8 cellular contexts compared by ENCODE assay signal in genomic region chr6:13012977-13013680, GRCh38.
A peak's percentile ranks its signal among the peaks of the same experiment; 100 is the strongest.
DNase-seq lines count a peak whose midpoint lies in the region; ATAC-seq lines count a peak whose summit lies in the region.

No MANE protein-coding gene starts in this region.

- peaks cover 8 to 16% (median 13%) of the 10 kb centered on the region in 10 experiments; a peak in 17 of 20 replicates for H3K4me1 ChIP-seq in BLaER1 treated with 17β-estradiol and CSF1 and Interleukin-3, amounts not matched to agents 10 nM and 100 nM
- H3K4me1 ChIP-seq in ectodermal cell (ENCODE audit: control insufficient read depth, insufficient read depth, low read length), result peaks cover 9% of the 10 kb centered on the region
- peaks cover 3 to 7% of the 10 kb centered on the region in 2 donors for H3K4me1 ChIP-seq in mucosa of rectum (ENCODE audit: control insufficient read depth in 2 of 2, insufficient read depth in 2 of 2, low read length in 2 of 2)
- peaks cover 0 to 2% of the 10 kb centered on the region in 2 donors for H3K4me1 ChIP-seq in aorta (ENCODE audit: control insufficient read depth in 1 of 2, insufficient read depth in 2 of 2, low read length in 2 of 2)

- H3K4me3 ChIP-seq in BLaER1 treated with 17β-estradiol and CSF1 and Interleukin-3, amounts not matched to agents 10 nM and 100 nM, result peak overlapping the region; percentile 57 to 76 (median 68)
- H3K4me3 ChIP-seq in ectodermal cell (ENCODE audit: insufficient read depth, low read depth, low read length) (peak overlapping the region; percentile 50), mucosa of rectum (ENCODE audit: low read length in 2 of 2) (peak overlapping the region; percentile 43 to 60), aorta (ENCODE audit: low read length in 2 of 2) (peak overlapping the region; percentile 76 to 96)

- no peak overlapping the region for H3K27ac ChIP-seq in BLaER1 treated with 17β-estradiol and CSF1 and Interleukin-3, amounts not matched to agents 10 nM and 100 nM
- no peak overlapping the region for H3K27ac ChIP-seq in ectodermal cell (ENCODE audit: insufficient read depth, low read depth, low read length, poor library complexity, severe bottlenecking)
- no peak overlapping the region for H3K27ac ChIP-seq in mucosa of rectum (ENCODE audit: low read depth in 2 of 2, low read length in 2 of 2)
- peak overlapping the region; percentile 24 to 70 for H3K27ac ChIP-seq in aorta (ENCODE audit: low read depth in 1 of 2, low read length in 2 of 2)

- peak; percentile 9 for ATAC-seq in aorta (ENCODE audit: low FRiP score)
- ATAC-seq in GM19467 (IDR thresholded peaks at IDR 0.05; ENCODE audit: unreplicated experiment), result no peak
- no peak for ATAC-seq in GM19395 (IDR thresholded peaks at IDR 0.05; ENCODE audit: unreplicated experiment)
- ATAC-seq in GM21619 (IDR thresholded peaks at IDR 0.05; ENCODE audit: unreplicated experiment), result no peak

- peak overlapping the region; percentile 90 to 98 (median 97) for H3K4me2 ChIP-seq in BLaER1 treated with 17β-estradiol and CSF1 and Interleukin-3, amounts not matched to agents 10 nM and 100 nM

- peak; percentile 91 for DNase-seq in NCI-H146 (lab: John Stamatoyannopoulos, UW)
- peak; percentile 54 to 84 for DNase-seq in aorta

- H3K27me3 ChIP-seq in BLaER1 treated with 17β-estradiol and CSF1 and Interleukin-3, amounts not matched to agents 10 nM and 100 nM, result peaks cover 36 to 51% (median 48%) of the 10 kb centered on the region in 11 experiments
- H3K27me3 ChIP-seq in ectodermal cell (ENCODE audit: control insufficient read depth, insufficient read depth, low read length, poor library complexity, severe bottlenecking), result peaks cover 61% of the 10 kb centered on the region
- H3K27me3 ChIP-seq in mucosa of rectum (ENCODE audit: control insufficient read depth in 2 of 2, insufficient read depth in 2 of 2, low read length in 2 of 2), result peaks cover 13 to 43% of the 10 kb centered on the region in 2 donors
- H3K27me3 ChIP-seq in aorta (ENCODE audit: control insufficient read depth in 1 of 2, insufficient read depth in 2 of 2, low read length in 1 of 2), result no peaks in the 10 kb centered on the region

- H3K36me3 ChIP-seq in BLaER1 treated with 17β-estradiol and CSF1 and Interleukin-3, amounts not matched to agents 10 nM and 100 nM, result no peaks in the 10 kb centered on the region
- H3K36me3 ChIP-seq in ectodermal cell (ENCODE audit: control insufficient read depth, insufficient read depth, low read length) (no peaks in the 10 kb centered on the region), mucosa of rectum (ENCODE audit: control insufficient read depth in 2 of 2, insufficient read depth in 2 of 2, low read length in 2 of 2) (no peaks in the 10 kb centered on the region), aorta (ENCODE audit: control insufficient read depth in 1 of 2, insufficient read depth in 2 of 2, low read length in 1 of 2) (no peaks in the 10 kb centered on the region)

- WGBS in ectodermal cell, 2 experiments, result 7% methylated on average over 21 of the region's 21 CpGs
- 6% methylated on average over 21 of the region's 21 CpGs for WGBS in aorta, 2 donors

- no peaks in the 10 kb centered on the region for H3K9me3 ChIP-seq in BLaER1 treated with 17β-estradiol and CSF1 and Interleukin-3, amounts not matched to agents 10 nM and 100 nM (replicated peaks in 1 of 11)
- H3K9me3 ChIP-seq in ectodermal cell (ENCODE audit: control insufficient read depth, low read length), result no peaks in the 10 kb centered on the region
- no peaks in the 10 kb centered on the region for H3K9me3 ChIP-seq in mucosa of rectum (ENCODE audit: control insufficient read depth in 2 of 2, low read length in 2 of 2)
- no peaks in the 10 kb centered on the region for H3K9me3 ChIP-seq in aorta (ENCODE audit: control insufficient read depth, low read length)

- H3K9ac ChIP-seq in BLaER1 treated with 17β-estradiol and CSF1 and Interleukin-3, amounts not matched to agents 10 nM and 100 nM, result peak overlapping the region in 10 of 11 experiments; percentile 33 to 65 (median 56); a peak in 16 of 22 replicates
- H3K9ac ChIP-seq in mucosa of rectum (ENCODE audit: low read depth in 1 of 2, low read length in 2 of 2), result no peak overlapping the region

- H4K20me1 ChIP-seq in BLaER1 treated with 17β-estradiol and CSF1 and Interleukin-3, amounts not matched to agents 10 nM and 100 nM, result peaks cover 0 to 16% (median 0%) of the 10 kb centered on the region in 11 experiments; a peak in 5 of 22 replicates

- intact Hi-C loops in aorta (cut with DNase I), result loop anchor here in 1 of 2 donors (5.0 to 10.0 kb wide), 2 partner anchors 41 to 292 kb away; no protein-coding TSS in a partner anchor

Comparison
In these comparisons a context has a peak if more than half of its experiments do, and no peak if none do; other contexts are left out.
1. H3K27ac ChIP-seq: peak in aorta (2 of 2); none in BLaER1 treated with 17β-estradiol and CSF1 and Interleukin-3, amounts not matched to agents 10 nM and 100 nM (0 of 11), ectodermal cell (single experiment) and mucosa of rectum (0 of 2).
2. H3K9ac ChIP-seq: peak in BLaER1 treated with 17β-estradiol and CSF1 and Interleukin-3, amounts not matched to agents 10 nM and 100 nM (10 of 11); none in mucosa of rectum (0 of 2).
3. Peak in every context shown above with its lines, with median percentiles within 50 percentile points of each other: H3K4me3 ChIP-seq.